ENCODE assay signal across 8 cellular contexts in genomic region chr1:31412732-31413404, GRCh38. TPM values are rescaled to one million over a fixed set of nuclear protein-coding genes. Genes with fewer than 3 reads are reported as not detected.
DNase-seq lines count a peak whose midpoint lies in the region; ATAC-seq and TF ChIP-seq lines count a peak whose summit lies in the region.

TSS of gene SERINC2 (plus strand) at chr1:31413213. CDS start at chr1:31413266, 53 bp downstream.

- H3K4me1 Mint-ChIP-seq in WTC11: peaks cover 37% of the 10 kb centered on the region

- WGBS in esophagus squamous epithelium, 2 donors: 0 to 4% methylated on average over 13 to 18 of the region's 63 CpGs

- no peaks in the 10 kb centered on the region for H3K36me3 Mint-ChIP-seq in WTC11

- H3K9me3 Mint-ChIP-seq in WTC11: no peaks in the 10 kb centered on the region

- no peaks in the 10 kb centered on the region for H4K20me1 ChIP-seq in neural cell (ENCODE audit: insufficient read depth)

- peaks cover 8% of the 10 kb centered on the region for H3F3A ChIP-seq in neural cell (ENCODE audit: insufficient read depth, low read length, poor library complexity, severe bottlenecking)

- ATAC-seq in HG03354 (IDR thresholded peaks at IDR 0.05; ENCODE audit: poor library complexity, severe bottlenecking, unreplicated experiment): peak; percentile 61
- ATAC-seq in WTC11: peak; percentile 83
- no peak for ATAC-seq in GM21526 (IDR thresholded peaks at IDR 0.05; ENCODE audit: low FRiP score, unreplicated experiment)

- peaks cover 16% of the 10 kb centered on the region for H3K27me3 Mint-ChIP-seq in WTC11 (ENCODE audit: low read depth)

- H3K9me3 ChIP-seq in esophagus squamous epithelium (no peaks in the 10 kb centered on the region), neural cell (ENCODE audit: low read length) (no peaks in the 10 kb centered on the region)

- H3K36me3 ChIP-seq in esophagus squamous epithelium (no peaks in the 10 kb centered on the region), neural cell (ENCODE audit: insufficient read depth, low read length) (no peaks in the 10 kb centered on the region)

- TF ChIP-seq RAD21 in neural cell (conservative IDR thresholded peaks at IDR 0.05): no peak

- CTCF ChIA-PET in WTC11 (lab: Charles Lee): interaction anchor here (1.1 to 3.5 kb wide), 7 partner anchors 8 to 136 kb away, joined by 3 to 21 read pairs (median 14); no protein-coding TSS in a partner anchor

- H3K4me2 ChIP-seq in neural cell (ENCODE audit: low read length): peak within 1 kb of the TSS; percentile 84

- H3K27me3 ChIP-seq in esophagus squamous epithelium (peaks cover 0 to 38% (median 0%) of the 10 kb centered on the region in 4 donors), neural cell (ENCODE audit: insufficient read depth, low read depth, low read length) (no peaks in the 10 kb centered on the region)

- H3K79me2 ChIP-seq in neural cell (replicated peaks; ENCODE audit: insufficient read depth, low read length): peaks cover 27% of the 10 kb centered on the region

- no peak for TF ChIP-seq EP300 in neural cell (conservative IDR thresholded peaks at IDR 0.05; ENCODE audit: poor library complexity, severe bottlenecking)

- peaks cover 8 to 54% (median 25%) of the 10 kb centered on the region in 3 donors for H3K4me1 ChIP-seq in esophagus squamous epithelium

- intact Hi-C loops in esophagus squamous epithelium (cut with DNase I): no loop called here

- TF ChIP-seq CTCF in WTC11 (IDR thresholded peaks at IDR 0.05): no peak
- TF ChIP-seq CTCF in esophagus squamous epithelium (IDR thresholded peaks at IDR 0.05): no peak
- no peak for TF ChIP-seq CTCF in neural cell (IDR thresholded peaks at IDR 0.05; ENCODE audit: poor library complexity, severe bottlenecking)

- TF ChIP-seq POLR2A in esophagus squamous epithelium (IDR thresholded peaks at IDR 0.05): peak in 2 of 4 donors; percentile 40 to 66

- no peaks in the 10 kb centered on the region for H3K9me2 ChIP-seq in neural cell (ENCODE audit: insufficient read depth, low read length)

- peak within 1 kb of the TSS; percentile 100 for H3K9ac ChIP-seq in neural cell (ENCODE audit: low read length)

- POLR2A ChIA-PET in WTC11 (lab: Charles Lee): interaction anchor here (2.4 kb wide), 1 partner anchor 40 kb away, joined by 14 read pairs; the partner anchor contains the start of gene FABP3

- H2AFZ ChIP-seq in neural cell (ENCODE audit: low read depth, low read length): peak within 1 kb of the TSS; percentile 74

- peak within 1 kb of the TSS; percentile 63 to 90 (median 77) for H3K4me3 ChIP-seq in esophagus squamous epithelium
- H3K4me3 ChIP-seq in neural cell (ENCODE audit: low read length): peak within 1 kb of the TSS; percentile 95

- DNase-seq in DMS 273 (lab: John Stamatoyannopoulos, UW; ENCODE audit: unreplicated experiment): peak; percentile 68
- DNase-seq in DMS 273 treated with DMSO at 0.1 percent for 48 hours (lab: John Stamatoyannopoulos, UW): no peak
- DNase-seq in WTC11 (ENCODE audit: low spot score): peak; percentile 67
- DNase-seq in esophagus squamous epithelium (lab: John Stamatoyannopoulos, UW): no peak
- DNase-seq in SW 1271 (lab: John Stamatoyannopoulos, UW): no peak

- peak within 1 kb of the TSS; percentile 95 for H3K4me3 Mint-ChIP-seq in WTC11

- H3K27ac ChIP-seq in esophagus squamous epithelium: peak within 1 kb of the TSS; percentile 77 to 95 (median 92)
- H3K27ac ChIP-seq in neural cell (ENCODE audit: low read length): peak within 1 kb of the TSS; percentile 99

- H3K27ac Mint-ChIP-seq in WTC11: 0 out of 2 replicates have a peak within 1 kb of the TSS, but pooled peaks have one; percentile 47

TF ChIP-seq in WTC11, 78 proteins besides CTCF, POLR2A, EP300 and RAD21 (continues in another document):
- TF ChIP-seq ETV6 (CRISPR knock-in tag; IDR thresholded peaks at IDR 0.05) (0 out of 2 replicates have a peak, but pooled peaks have one; percentile 32), ARID4B (CRISPR knock-in tag; IDR thresholded peaks at IDR 0.05; ENCODE audit: borderline replicate concordance) (no peak), PRRX2 (CRISPR knock-in tag; IDR thresholded peaks at IDR 0.05) (no peak), ZNF232 (CRISPR knock-in tag; IDR thresholded peaks at IDR 0.05) (0 out of 2 replicates have a peak, but pooled peaks have one; percentile 6), GTF2I (CRISPR knock-in tag; conservative IDR thresholded peaks at IDR 0.05) (0 out of 2 replicates have a peak, but pooled peaks have one; percentile 14), SMAD4 (CRISPR knock-in tag; IDR thresholded peaks at IDR 0.05) (no peak)

TF ChIP-seq in neural cell, 6 proteins besides CTCF, POLR2A, EP300 and RAD21:
- TF ChIP-seq POLR2AphosphoS5 (IDR thresholded peaks at IDR 0.05) (peak; percentile 62), EZH2 (IDR thresholded peaks at IDR 0.05; ENCODE audit: borderline replicate concordance, insufficient read depth, low read length, poor library complexity, severe bottlenecking) (no peak)

RNA-seq across cellular contexts. Expression of gene SERINC2, which starts in this region (rescaled TPM):
- total RNA-seq in WTC11 (2021) (26.0 to 27.8 TPM (median 27.6 TPM) in 3 replicates), esophagus squamous epithelium (100 to 1,000 TPM in 1 of 4 donors, 10 to 100 TPM in 3; 29.6 to 108 (median 79.2) TPM)
- polyA plus RNA-seq in neural cell: 8.6 and 16.4 TPM in 2 replicates
- polyA minus RNA-seq in neural cell: 8.5 and 9.7 TPM in 2 replicates

Comparison
In these comparisons a context has a peak if more than half of its experiments do, and no peak if none do; other contexts are left out.
1. DNase-seq: peak in DMS 273 (single experiment) and WTC11 (single experiment); none in DMS 273 treated with DMSO at 0.1 percent for 48 hours (single experiment), esophagus squamous epithelium (single experiment) and SW 1271 (0 of 2).